In genomic region chr2:107020386-107020785, GRCh38 we compare ENCODE assay signal across 25 cellular contexts.
"Had no signal": no experiment of that assay in that cellular context is flagged by ENCODE, and none has a peak within 500 bp of the region (broad histone marks: within the 10 kb centered on the region; RNA-seq: fewer than 3 reads in every experiment).

No MANE protein-coding gene starts in this region.

- H3K4me1 ChIP-seq: colonic mucosa, foreskin keratinocyte, gastroesophageal sphincter, left lung, lower lobe of right lung had no signal

- H3K27me3 Mint-ChIP-seq: dendritic cell treated with granulocyte-macrophage colony-stimulating factor and Interleukin-4, amounts not matched to agents 40 ng/mL and 50 ng/mL, for 4 days; effector memory CD8-positive, alpha-beta T cell had no signal

- H3K27me3 ChIP-seq: colonic mucosa, foreskin keratinocyte, gastroesophageal sphincter, heart left ventricle, hepatocyte, left lung had no signal

- H3K36me3 ChIP-seq: colonic mucosa, gastroesophageal sphincter, heart left ventricle, left lung, lower lobe of right lung had no signal

- ATAC-seq: effector memory CD8-positive, alpha-beta T cell; esophagus mucosa; foreskin keratinocyte; gastroesophageal sphincter; heart left ventricle; left colon; left lung; left ventricle myocardium superior; lower lobe of right lung; naive thymus-derived CD4-positive, alpha-beta T cell had no signal

- H3K4me3 Mint-ChIP-seq: dendritic cell treated with granulocyte-macrophage colony-stimulating factor and Interleukin-4, amounts not matched to agents 40 ng/mL and 50 ng/mL, for 4 days; effector memory CD8-positive, alpha-beta T cell; endodermal cell; immature natural killer cell; naive thymus-derived CD4-positive, alpha-beta T cell had no signal

- H3K4me1 Mint-ChIP-seq: endodermal cell; immature natural killer cell; naive thymus-derived CD4-positive, alpha-beta T cell had no signal

- DNase-seq: colonic mucosa; cortex of kidney; effector CD8-positive, alpha-beta T cell; effector memory CD8-positive, alpha-beta T cell; endodermal cell; erythroblast; foreskin keratinocyte; heart left ventricle; hypothalamus; immature natural killer cell; islet precursor cell; kidney; kidney glomerular epithelial cell; left colon; left lung; left ventricle myocardium superior; lower lobe of right lung; mesendoderm; midbrain; naive thymus-derived CD4-positive, alpha-beta T cell had no signal

- H3K4me3 ChIP-seq: colonic mucosa, gastroesophageal sphincter, heart left ventricle, hepatocyte, left lung, lower lobe of right lung had no signal

- H3K9me3 ChIP-seq: colonic mucosa, gastroesophageal sphincter, heart left ventricle, left lung, lower lobe of right lung had no signal

- H3K27ac Mint-ChIP-seq: dendritic cell treated with granulocyte-macrophage colony-stimulating factor and Interleukin-4, amounts not matched to agents 40 ng/mL and 50 ng/mL, for 4 days; effector memory CD8-positive, alpha-beta T cell; endodermal cell; immature natural killer cell; naive thymus-derived CD4-positive, alpha-beta T cell had no signal

- H3K27ac ChIP-seq: colonic mucosa, epithelial cell of prostate, foreskin keratinocyte, gastroesophageal sphincter, heart left ventricle, hepatocyte, left lung, lower lobe of right lung had no signal

- H3K36me3 Mint-ChIP-seq: immature natural killer cell had no signal
